ENCODE assay signal across 21 cellular contexts in genomic region chr6:16248271-16248670, GRCh38. TPM values are rescaled to one million over a fixed set of nuclear protein-coding genes. Genes with fewer than 3 reads are reported as not detected.
DNase-seq lines count a peak whose midpoint lies in the region; ATAC-seq, FAIRE-seq and TF ChIP-seq lines count a peak whose summit lies in the region.
"Had no signal": no experiment of that assay in that cellular context is flagged by ENCODE, and none has a peak within 500 bp of the region (broad histone marks: within the 10 kb centered on the region; RNA-seq: fewer than 3 reads in every experiment).

No MANE protein-coding gene starts in this region.

- intact Hi-C loops in A673 (cut with micrococcal nuclease; ENCODE audit: unreplicated experiment) (no loop called here), gastrocnemius medialis (cut with DNase I; ENCODE audit: low total_unique reads) (no loop called here), HepG2 (cut with micrococcal nuclease; ENCODE audit: unreplicated experiment) (no loop called here)

- no peak for TF ChIP-seq EP300 in HepG2 (IDR thresholded peaks at IDR 0.05; ENCODE audit: low read depth in 2 of 2, low read length in 2 of 2)
- TF ChIP-seq EP300 in HepG2 (CRISPR knock-in tag; IDR thresholded peaks at IDR 0.05; ENCODE audit: borderline replicate concordance) = no peak

- H2AFZ ChIP-seq in neural progenitor cell (replicated peaks) (no peak overlapping the region), HepG2 (ENCODE audit: low read length) (no peak overlapping the region)

- H3K27me3 ChIP-seq in A673 (replicated peaks; ENCODE audit: insufficient read depth, low read depth, low read length, poor library complexity) = no peaks in the 10 kb centered on the region
- H3K27me3 ChIP-seq in neural progenitor cell = peaks cover 62% of the 10 kb centered on the region
- H3K27me3 ChIP-seq in gastrocnemius medialis = no peaks in the 10 kb centered on the region
- H3K27me3 ChIP-seq in HepG2 (ENCODE audit: control insufficient read depth in 1 of 2, insufficient read depth in 2 of 2, low read length in 2 of 2) = peaks cover 3 to 40% of the 10 kb centered on the region in 2 experiments; a peak in 4 of 5 replicates
- H3K27me3 ChIP-seq: BLaER1 had no signal

- H3F3A ChIP-seq in neural progenitor cell (ENCODE audit: low read depth) = peaks cover 43% of the 10 kb centered on the region

- no peak for TF ChIP-seq RAD21 in HepG2 (CRISPR knock-in tag; IDR thresholded peaks at IDR 0.05)

- BruUV-seq in A673 (replicated peaks; lab: Mats Ljungman, UMichigan) = no TSS peak
- no TSS peak for BruUV-seq in HepG2 (replicated peaks; lab: Mats Ljungman, UMichigan)

- in situ Hi-C loops in gastrocnemius medialis (cut with MboI; ENCODE audit: low sequenced_read_pairs in 4 of 4) = no loop called here
- in situ Hi-C loops in HepG2 (cut with HindIII; ENCODE audit: extremely low pct_ligation_motif_present, low pct_unique_long_range_greater_than_20kb) = no loop called here

- peaks cover 12% of the 10 kb centered on the region for H4K20me1 ChIP-seq in neural progenitor cell (ENCODE audit: low read depth)
- H4K20me1 ChIP-seq in HepG2 (ENCODE audit: insufficient read depth, low read length) = no peaks in the 10 kb centered on the region; the same call in 1 of the 2 replicates
- H4K20me1 ChIP-seq: BLaER1 had no signal

- H3K4me1 Mint-ChIP-seq in neural progenitor cell = peaks cover 42% of the 10 kb centered on the region
- H3K4me1 Mint-ChIP-seq: B cell; CD4-positive, CD25-positive, alpha-beta regulatory T cell had no signal

- TF ChIP-seq CTCF in A673 (conservative IDR thresholded peaks at IDR 0.05; ENCODE audit: low read depth, low read length) (no peak), neural progenitor cell (IDR thresholded peaks at IDR 0.05) (no peak), gastrocnemius medialis (IDR thresholded peaks at IDR 0.05 in 4 of 5, conservative IDR thresholded peaks at IDR 0.05 in 1 of 5) (no peak), HepG2 (CRISPR knock-in tag; IDR thresholded peaks at IDR 0.05) (no peak)

- no peak overlapping the region for H3K27ac Mint-ChIP-seq in neural progenitor cell
- H3K27ac Mint-ChIP-seq: B cell; CD4-positive, CD25-positive, alpha-beta regulatory T cell; CD8-positive, alpha-beta T cell; HFFc6 had no signal

- H3K4me3 Mint-ChIP-seq in neural progenitor cell = no peak overlapping the region
- H3K4me3 Mint-ChIP-seq: B cell; CD4-positive, CD25-positive, alpha-beta regulatory T cell; CD8-positive, alpha-beta T cell; HFFc6 had no signal

- no peak overlapping the region for H3K27ac ChIP-seq in A673 (ENCODE audit: low read depth, low read length, poor library complexity, severe bottlenecking)
- H3K27ac ChIP-seq in neural progenitor cell = no peak overlapping the region
- H3K27ac ChIP-seq in gastrocnemius medialis = peak overlapping the region in 3 of 4 donors; percentile 13 to 97 (median 60)
- H3K27ac ChIP-seq in HepG2 (ENCODE audit: extremely low read length, insufficient read depth, low read length) = no peak overlapping the region
- H3K27ac ChIP-seq: BLaER1, C4-2B had no signal

- peaks cover 2% of the 10 kb centered on the region for H3K9me3 Mint-ChIP-seq in neural progenitor cell
- H3K9me3 Mint-ChIP-seq: CD8-positive, alpha-beta T cell; HFFc6 had no signal

- no peak for ATAC-seq in gastrocnemius medialis
- ATAC-seq in HepG2 = no peak
- ATAC-seq in GM18519 (IDR thresholded peaks at IDR 0.05; ENCODE audit: low FRiP score, unreplicated experiment) = no peak
- ATAC-seq: CD8-positive, alpha-beta T cell; GM12878 had no signal

- H3K9ac ChIP-seq in neural progenitor cell = no peak overlapping the region
- H3K9ac ChIP-seq in HepG2 (ENCODE audit: insufficient read depth, low read depth, low read length) = no peak overlapping the region
- H3K9ac ChIP-seq: BLaER1 had no signal

- TF ChIP-seq POLR2A in gastrocnemius medialis (IDR thresholded peaks at IDR 0.05) (no peak), HepG2 (IDR thresholded peaks at IDR 0.05; ENCODE audit: insufficient read depth in 1 of 2, low read depth in 2 of 2, low read length in 2 of 2) (no peak)

- H3K4me2 ChIP-seq in neural progenitor cell = no peak overlapping the region
- H3K4me2 ChIP-seq in HepG2 (ENCODE audit: low read depth, low read length) = no peak overlapping the region
- H3K4me2 ChIP-seq: BLaER1 had no signal

- H3K36me3 ChIP-seq in A673 (ENCODE audit: insufficient read depth, low read length, poor library complexity, severe bottlenecking) (no peaks in the 10 kb centered on the region), neural progenitor cell (no peaks in the 10 kb centered on the region), gastrocnemius medialis (peaks cover 0 to 70% of the 10 kb centered on the region in 2 donors), HepG2 (replicated peaks in 1 of 2; ENCODE audit: control insufficient read depth in 1 of 2, insufficient read depth in 2 of 2, low read length in 2 of 2) (no peaks in the 10 kb centered on the region)
- H3K36me3 ChIP-seq: BLaER1, HAP-1 had no signal

- DNase-seq in A673 (ENCODE audit: low spot score) (peak; percentile 64), NCI-H82 (lab: John Stamatoyannopoulos, UW) (peak; percentile 65), neural progenitor cell (ENCODE audit: low spot score) (peak; percentile 36), gastrocnemius medialis (no peak), HepG2 (ENCODE audit: low spot score) (no peak), NOMO-1 treated with dmso at 0.1 percent for 144 hours (lab: John Stamatoyannopoulos, UW; ENCODE audit: unreplicated experiment) (no peak)
- DNase-seq: Caco-2; CD4-positive, CD25-positive, alpha-beta regulatory T cell; CD8-positive, alpha-beta T cell; DMS153; DND-41; GOT3; HFFc6 had no signal

- no peaks in the 10 kb centered on the region for H3K9me3 ChIP-seq in A673 (ENCODE audit: low read depth, low read length, poor library complexity, severe bottlenecking)
- no peaks in the 10 kb centered on the region for H3K9me3 ChIP-seq in neural progenitor cell (ENCODE audit: low read depth)
- no peaks in the 10 kb centered on the region for H3K9me3 ChIP-seq in gastrocnemius medialis
- no peaks in the 10 kb centered on the region for H3K9me3 ChIP-seq in HepG2 (ENCODE audit: low read length)
- H3K9me3 ChIP-seq: BLaER1, Caco-2, HAP-1 had no signal

- CTCF ChIA-PET in A673 (lab: Charles Lee) (interaction anchor here (0.7 kb wide), 1 partner anchor 66 kb away, joined by 4 read pairs; no protein-coding TSS in a partner anchor), HepG2 (lab: Yijun Ruan, JAX; ENCODE audit: low intra/inter-chr PET ratio, low total read pairs) (no interaction called here)

- H3K36me3 Mint-ChIP-seq in neural progenitor cell = no peaks in the 10 kb centered on the region
- H3K36me3 Mint-ChIP-seq: CD4-positive, CD25-positive, alpha-beta regulatory T cell; CD8-positive, alpha-beta T cell had no signal

- H3K4me3 ChIP-seq in A673 (ENCODE audit: low read depth, low read length, poor library complexity, severe bottlenecking) (no peak overlapping the region), neural progenitor cell (no peak overlapping the region), gastrocnemius medialis (no peak overlapping the region), HepG2 (replicated peaks in 1 of 3; ENCODE audit: insufficient read depth in 1 of 3, low read depth in 2 of 3, low read length in 3 of 3) (no peak overlapping the region)
- H3K4me3 ChIP-seq: BLaER1, GM12878, HAP-1 had no signal

- peaks cover 22% of the 10 kb centered on the region for H3K27me3 Mint-ChIP-seq in neural progenitor cell (ENCODE audit: insufficient read depth, low read depth)

- no peak for FAIRE-seq in HepG2 (lab: Jason Lieb, UNC)
- FAIRE-seq: G401.6, GM12878, H54 had no signal

- 51% methylated on average over 6 of the region's 6 CpGs for WGBS in HepG2 (ENCODE audit: low lambda C conversion rate)

- POLR2A ChIA-PET in A673 (lab: Charles Lee; ENCODE audit: low non-redundant PET) (no interaction called here), HepG2 (lab: Yijun Ruan, JAX) (no interaction called here)

- H3K4me1 ChIP-seq in A673 (ENCODE audit: insufficient read depth, low read length, poor library complexity, severe bottlenecking) = no peaks in the 10 kb centered on the region
- peaks cover 33% of the 10 kb centered on the region for H3K4me1 ChIP-seq in neural progenitor cell
- H3K4me1 ChIP-seq in gastrocnemius medialis = peaks cover 31 to 43% of the 10 kb centered on the region in 2 donors
- H3K4me1 ChIP-seq in HepG2 (ENCODE audit: insufficient read depth, low read length) = no peaks in the 10 kb centered on the region
- H3K4me1 ChIP-seq: Caco-2 had no signal

- H3K79me2 ChIP-seq in neural progenitor cell (ENCODE audit: low read depth) (no peaks in the 10 kb centered on the region), HepG2 (ENCODE audit: insufficient read depth, low read length) (no peaks in the 10 kb centered on the region)

TF ChIP-seq in HepG2, 621 proteins besides CTCF, POLR2A, EP300 and RAD21:
- TF ChIP-seq ZNF550 (CRISPR knock-in tag; IDR thresholded peaks at IDR 0.05; ENCODE audit: borderline replicate concordance) = no peak
- TF ChIP-seq SMC3 (IDR thresholded peaks at IDR 0.05; ENCODE audit: low read length) = no peak

RNA-seq across cellular contexts. Expression of gene GMPR, which starts 9.9 kb away (rescaled TPM):
- total RNA-seq in A673 (2021) (0.32 and 0.76 TPM in 2 replicates), neural progenitor cell (ENCODE audit: low replicate concordance) (not detected in 2 replicates), gastrocnemius medialis (100 to 1,000 TPM; 109 to 266 (median 239) TPM), HepG2 (2016; rRNA removed; fragmentation: Illumina TruSeq; extraction: Trizol) (not detected in 2 replicates)
- total RNA-seq in HepG2 (2016; cell fraction: cytosol; rRNA removed; fragmentation: Illumina TruSeq; extraction: Trizol; ENCODE audit: low read depth) = not detected in 2 replicates
- total RNA-seq in HepG2 (2016; cell fraction: insoluble cytoplasmic fraction; rRNA removed; fragmentation: Illumina TruSeq; extraction: Trizol) = not detected in 2 replicates
- total RNA-seq in HepG2 (2016; cell fraction: membrane; rRNA removed; fragmentation: Illumina TruSeq; extraction: Trizol) = not detected in 2 replicates
- not detected in 2 replicates for total RNA-seq in HepG2 (2016; cell fraction: nucleus; rRNA removed; fragmentation: Illumina TruSeq; extraction: Trizol)
- polyA plus RNA-seq in HepG2 (2011; rRNA removed) = not detected in 2 replicates
- polyA plus RNA-seq in HepG2 (2011; cell fraction: cytosol; rRNA removed) = not detected in 2 replicates
- not detected in 2 replicates for polyA plus RNA-seq in HepG2 (2011; cell fraction: nucleus; rRNA removed)
- 0.20 TPM in 1 of 2 replicates, not detected in the other for polyA plus RNA-seq in HepG2 (2012)
- not detected in 2 replicates for polyA plus RNA-seq in HepG2 (2016; cell fraction: cytosol; fragmentation: Illumina TruSeq; extraction: Trizol; ENCODE audit: low read depth)
- not detected in 2 replicates for polyA plus RNA-seq in HepG2 (2016; cell fraction: insoluble cytoplasmic fraction; fragmentation: Illumina TruSeq; extraction: Trizol; ENCODE audit: low read depth)
- not detected in 2 replicates for polyA plus RNA-seq in HepG2 (2016; cell fraction: membrane; fragmentation: Illumina TruSeq; extraction: Trizol; ENCODE audit: low read depth)
- not detected in 2 replicates for polyA plus RNA-seq in HepG2 (2016; cell fraction: nucleus; fragmentation: Illumina TruSeq; extraction: Trizol; ENCODE audit: insufficient read depth, low read depth)
- polyA minus RNA-seq in HepG2 (2011; rRNA and poly(A)+ RNA removed; ENCODE audit: low replicate concordance) = 0.60 and 1.2 TPM in 2 replicates
- polyA minus RNA-seq in HepG2 (2011; cell fraction: cytosol; rRNA and poly(A)+ RNA removed) = not detected in 2 replicates
- polyA minus RNA-seq in HepG2 (2011; cell fraction: nucleus; rRNA and poly(A)+ RNA removed) = not detected in 2 replicates
- total RNA-seq: B cell had no signal

Comparison
In these comparisons a context has a peak if more than half of its experiments do, and no peak if none do; other contexts are left out.
1. DNase-seq: peak in A673 (single experiment), NCI-H82 (single experiment) and neural progenitor cell (single experiment); none in gastrocnemius medialis (0 of 2), HepG2 (single experiment) and NOMO-1 treated with dmso at 0.1 percent for 144 hours (single experiment).
2. H3K27ac ChIP-seq: peak in gastrocnemius medialis (3 of 4); none in A673 (single experiment), neural progenitor cell (single experiment) and HepG2 (single experiment).
3. RNA of gene GMPR, which starts 9.9 kb away (total RNA-seq): 109 to 266 TPM in gastrocnemius medialis; 0.32 to 0.76 TPM in A673, not detected in neural progenitor cell and not detected in HepG2; every median in the first group is over 10 times any median in the second.